ENCODE assay signal across 12 cellular contexts in genomic region chr4:2942532-2943363, GRCh38. TPM values are rescaled to one million over a fixed set of nuclear protein-coding genes. Genes with fewer than 3 reads are reported as not detected.
DNase-seq lines count a peak whose midpoint lies in the region; ATAC-seq and TF ChIP-seq lines count a peak whose summit lies in the region.
"Had no signal": no experiment of that assay in that cellular context is flagged by ENCODE, and none has a peak within 500 bp of the region (broad histone marks: within the 10 kb centered on the region; RNA-seq: fewer than 3 reads in every experiment).

No MANE protein-coding gene starts in this region.

- BruUV-seq in MCF 10A (replicated peaks; lab: Mats Ljungman, UMichigan) = no TSS peak
- BruUV-seq in mammary epithelial cell (replicated peaks; lab: Mats Ljungman, UMichigan) = no TSS peak

- H3K4me1 ChIP-seq in mammary epithelial cell (ENCODE audit: insufficient read depth, low read length) (peaks cover 3% of the 10 kb centered on the region), thyroid gland (peaks cover 17 to 20% of the 10 kb centered on the region in 2 donors)

- H3K9ac ChIP-seq in mammary epithelial cell (ENCODE audit: insufficient read depth, low read length) = no peak overlapping the region

- dilution Hi-C loops in mammary epithelial cell (cut with HindIII; ENCODE audit: low sequenced_read_pairs) = no loop called here

- peak; percentile 25 to 41 for ATAC-seq in activated T-cell treated with anti-CD3 and anti-CD28 coated beads, Interleukin-2, amount 50 U/mL, for 4 hours
- ATAC-seq in left lobe of liver = no peak
- ATAC-seq: PC-3 had no signal

- DNase-seq in MCF 10A (ENCODE audit: unreplicated experiment) (no peak), mammary epithelial cell (no peak), left lobe of liver (ENCODE audit: low spot score) (peak; percentile 41), thyroid gland (peak; percentile 67 to 80), ACHN (no peak), KG1 (lab: John Stamatoyannopoulos, UW) (no peak), mucosa of gallbladder (ENCODE audit: low spot score) (no peak)
- no peak for DNase-seq in activated T-cell treated with anti-CD3 and anti-CD28 coated beads, Interleukin-2, amount 50 U/mL, for 4 hours
- DNase-seq: BE2C, heart left ventricle, NCI-H187, PC-3 had no signal

- H3K79me2 ChIP-seq in mammary epithelial cell (ENCODE audit: insufficient read depth, low read length) = peaks cover 36% of the 10 kb centered on the region

- no peak overlapping the region for H2AFZ ChIP-seq in mammary epithelial cell (ENCODE audit: low read depth, low read length)

- no peaks in the 10 kb centered on the region for H3K9me3 ChIP-seq in mammary epithelial cell (replicated peaks; ENCODE audit: insufficient read depth, low read length)
- H3K9me3 ChIP-seq in thyroid gland = no peaks in the 10 kb centered on the region
- H3K9me3 ChIP-seq: BE2C, heart left ventricle had no signal

- no peak for TF ChIP-seq CTCF in MCF 10A (IDR thresholded peaks at IDR 0.05; ENCODE audit: unreplicated experiment)
- TF ChIP-seq CTCF in mammary epithelial cell (conservative IDR thresholded peaks at IDR 0.05 in 1 of 2, IDR thresholded peaks at IDR 0.05 in 1 of 2; ENCODE audit: extremely low read depth in 1 of 2, insufficient read depth in 1 of 2, low read depth in 1 of 2, low read length in 2 of 2) = no peak
- no peak for TF ChIP-seq CTCF in thyroid gland (IDR thresholded peaks at IDR 0.05)

- TF ChIP-seq POLR2A in thyroid gland (IDR thresholded peaks at IDR 0.05) = no peak

- no peaks in the 10 kb centered on the region for H3K27me3 ChIP-seq in mammary epithelial cell (ENCODE audit: insufficient read depth, low read length)
- H3K27me3 ChIP-seq in thyroid gland = no peaks in the 10 kb centered on the region
- H3K27me3 ChIP-seq: BE2C, heart left ventricle had no signal

- no peak overlapping the region for H3K4me2 ChIP-seq in mammary epithelial cell (ENCODE audit: insufficient read depth, low read depth, low read length)

- peaks cover 98% of the 10 kb centered on the region for H3K36me3 Mint-ChIP-seq in MCF 10A (ENCODE audit: insufficient read depth, unreplicated experiment)
- H3K36me3 Mint-ChIP-seq in activated T-cell treated with anti-CD3 and anti-CD28 coated beads, Interleukin-2, amount 50 U/mL, for 4 hours (ENCODE audit: insufficient read depth) = peaks cover 63% of the 10 kb centered on the region

- H3K4me1 Mint-ChIP-seq in MCF 10A (ENCODE audit: insufficient read depth, unreplicated experiment) = peaks cover 8% of the 10 kb centered on the region
- H3K4me1 Mint-ChIP-seq in activated T-cell treated with anti-CD3 and anti-CD28 coated beads, Interleukin-2, amount 50 U/mL, for 4 hours (ENCODE audit: low read depth) = peaks cover 20% of the 10 kb centered on the region

- WGBS in mammary epithelial cell (ENCODE audit: low coverage, missing lambda C conversion rate) = 83% methylated on average over 13 of the region's 31 CpGs
- WGBS in thyroid gland, 2 donors = 77 to 78% methylated on average over 28 to 29 of the region's 31 CpGs

- CTCF ChIA-PET in MCF 10A (lab: Yijun Ruan, JAX) (interaction anchor here (0.6 kb wide), 1 partner anchor 393 kb away, joined by 3 read pairs; no protein-coding TSS in a partner anchor), mammary epithelial cell (lab: Charles Lee; ENCODE audit: low non-redundant PET) (no interaction called here)

- H3K36me3 ChIP-seq in mammary epithelial cell (ENCODE audit: insufficient read depth, low read length) (peaks cover 50% of the 10 kb centered on the region), thyroid gland (peaks cover 78 to 80% of the 10 kb centered on the region in 2 donors)

- intact Hi-C loops in MCF 10A (cut with micrococcal nuclease) (no loop called here), mammary epithelial cell (cut with micrococcal nuclease) (no loop called here), thyroid gland (cut with DNase I) (no loop called here)

- peak overlapping the region; percentile 40 for H3K27ac Mint-ChIP-seq in MCF 10A (ENCODE audit: low read depth, unreplicated experiment)

- H3K4me3 Mint-ChIP-seq in MCF 10A (ENCODE audit: unreplicated experiment) = no peak overlapping the region
- peak overlapping the region; percentile 33 for H3K4me3 Mint-ChIP-seq in activated T-cell treated with anti-CD3 and anti-CD28 coated beads, Interleukin-2, amount 50 U/mL, for 4 hours

- in situ Hi-C loops in mammary epithelial cell (cut with MboI; ENCODE audit: low sequenced_read_pairs in 2 of 2) (loop anchor here in 1 of 2 donors (25.0 kb wide), 1 partner anchor 180 kb away; the partner anchor contains the start of gene TNIP2), ACHN (cut with HindIII; ENCODE audit: low pct_ligation_motif_present, low pct_unique_long_range_greater_than_20kb, low sequenced_read_pairs) (no loop called here)

- H3K27ac ChIP-seq in mammary epithelial cell (ENCODE audit: insufficient read depth, low read depth, low read length) (no peak overlapping the region), thyroid gland (peak overlapping the region; percentile 30 to 56 (median 49))
- H3K27ac ChIP-seq: heart left ventricle had no signal

- POLR2A ChIA-PET in MCF 10A (lab: Yijun Ruan, JAX) = interaction anchor here (1.7 kb wide), 1 partner anchor 15 kb away, joined by 5 read pairs; no protein-coding TSS in a partner anchor

- no peaks in the 10 kb centered on the region for H4K20me1 ChIP-seq in mammary epithelial cell (ENCODE audit: insufficient read depth, low read length)

- H3K9me3 Mint-ChIP-seq in MCF 10A (ENCODE audit: unreplicated experiment) = no peaks in the 10 kb centered on the region
- H3K9me3 Mint-ChIP-seq in activated T-cell treated with anti-CD3 and anti-CD28 coated beads, Interleukin-2, amount 50 U/mL, for 4 hours = no peaks in the 10 kb centered on the region

- no peak overlapping the region for H3K4me3 ChIP-seq in mammary epithelial cell (replicated peaks in 1 of 3; ENCODE audit: insufficient read depth in 1 of 3, low read depth in 2 of 3, low read length in 3 of 3)
- H3K4me3 ChIP-seq in thyroid gland (replicated peaks in 1 of 3) = no peak overlapping the region
- H3K4me3 ChIP-seq: heart left ventricle had no signal

- no peaks in the 10 kb centered on the region for H3K27me3 Mint-ChIP-seq in MCF 10A (ENCODE audit: insufficient read depth, unreplicated experiment)
- H3K27me3 Mint-ChIP-seq in activated T-cell treated with anti-CD3 and anti-CD28 coated beads, Interleukin-2, amount 50 U/mL, for 4 hours (ENCODE audit: low read depth) = no peaks in the 10 kb centered on the region

RNA-seq across cellular contexts. Expression of gene NOP14, which starts 20.5 kb away (rescaled TPM):
- 44.0 and 65.6 TPM in 2 replicates for total RNA-seq in MCF 10A (2022)
- total RNA-seq in mammary epithelial cell = 10 to 100 TPM; 22.8 to 40.0 TPM
- 16.1 TPM for polyA plus RNA-seq in mammary epithelial cell
- polyA minus RNA-seq in mammary epithelial cell = 37.5 TPM
- 100 to 1,000 TPM; 165 to 187 (median 179) TPM for total RNA-seq in activated T-cell treated with anti-CD3 and anti-CD28 coated beads, Interleukin-2, amount 50 U/mL, for 4 hours
- total RNA-seq in left lobe of liver = 18.7 TPM
- 10 to 100 TPM; 18.4 to 24.8 (median 19.3) TPM for total RNA-seq in thyroid gland
- total RNA-seq in mucosa of gallbladder = 17.6 TPM

RNA-seq across cellular contexts. Expression of gene GRK4, which starts 20.6 kb away (rescaled TPM):
- total RNA-seq in MCF 10A (2022) (4.5 and 5.9 TPM in 2 replicates), mammary epithelial cell (1 to 10 TPM; 5.4 to 6.8 TPM), left lobe of liver (3.2 TPM), thyroid gland (10 to 100 TPM in 1 of 4 donors, 1 to 10 TPM in 3; 7.6 to 10.8 (median 9.1) TPM), mucosa of gallbladder (7.3 TPM)
- polyA plus RNA-seq in mammary epithelial cell = 2.1 TPM
- polyA minus RNA-seq in mammary epithelial cell = not detected
- total RNA-seq in activated T-cell treated with anti-CD3 and anti-CD28 coated beads, Interleukin-2, amount 50 U/mL, for 4 hours = 1 to 10 TPM; 2.7 to 3.0 (median 2.9) TPM

Comparison
In these comparisons a context has a peak if more than half of its experiments do, and no peak if none do; other contexts are left out.
1. DNase-seq: peak in left lobe of liver (single experiment) and thyroid gland (2 of 2); none in MCF 10A (single experiment), mammary epithelial cell (single experiment), activated T-cell treated with anti-CD3 and anti-CD28 coated beads, Interleukin-2, amount 50 U/mL, for 4 hours (single experiment), ACHN (single experiment), KG1 (single experiment) and mucosa of gallbladder (single experiment).